In the genomic region with DNA sequence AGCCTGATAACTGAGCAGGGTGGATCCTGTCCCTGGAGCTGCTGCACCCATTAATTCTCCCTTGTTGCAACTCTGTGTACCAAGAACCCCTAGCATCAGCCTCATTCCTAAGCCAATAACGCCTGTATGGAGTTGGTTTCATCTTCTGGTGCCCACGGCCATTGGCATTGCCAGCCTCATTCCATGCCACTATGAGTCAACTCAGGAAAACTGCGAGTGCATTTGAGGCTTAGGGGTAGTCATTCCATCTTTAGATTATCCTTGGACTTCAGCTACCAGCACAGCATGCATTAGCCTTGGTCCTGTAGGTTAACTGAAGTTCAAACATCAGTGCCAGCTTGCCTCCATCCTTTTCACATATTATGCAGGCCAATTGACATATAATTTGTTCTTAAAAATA, we compare ENCODE assay signal across 26 cellular contexts. TPM values are rescaled to one million over a fixed set of nuclear protein-coding genes. Genes with fewer than 3 reads are reported as not detected.
"Had no signal": no experiment of that assay in that cellular context is flagged by ENCODE, and none has a peak within 500 bp of the region (broad histone marks: within the 10 kb centered on the region; RNA-seq: fewer than 3 reads in every experiment).

No MANE protein-coding gene starts in this region.

- H3K27ac ChIP-seq: foreskin keratinocyte, parathyroid adenoma, skin epidermis, thyroid gland, upper lobe of right lung, VCaP had no signal

- H3K9ac ChIP-seq: parathyroid adenoma had no signal

- H3K4me3 ChIP-seq: skin epidermis, thyroid gland, upper lobe of right lung had no signal

- H3K27me3 ChIP-seq: thyroid gland had no signal

- H3K27ac Mint-ChIP-seq: activated CD4-positive, alpha-beta T cell treated with anti-CD3 and anti-CD28 coated beads, Interleukin-2, amount 10 ng/mL, durations not matched to agents 7 days and 5 days; activated CD8-positive, alpha-beta memory T cell treated with anti-CD3 and anti-CD28 coated beads, Interleukin-2, amount 10 ng/mL, durations not matched to agents 7 days and 5 days; activated CD8-positive, alpha-beta T cell treated with anti-CD3 and anti-CD28 coated beads for 36 hours; activated naive CD8-positive, alpha-beta T cell treated with anti-CD3 and anti-CD28 coated beads, Interleukin-2, amount 50 U/mL, for 24 hours; nephron progenitor cell; stimulated activated naive CD8-positive, alpha-beta T cell treated with anti-CD3 and anti-CD28 coated beads, Interleukin-15, Interleukin-2, amounts not matched to agents 100 ng/mL and 50 ng/mL, for 24 hours had no signal

- H3K4me3 Mint-ChIP-seq: activated CD4-positive, alpha-beta T cell treated with anti-CD3 and anti-CD28 coated beads, Interleukin-2, amount 10 ng/mL, durations not matched to agents 7 days and 5 days; activated CD8-positive, alpha-beta memory T cell treated with anti-CD3 and anti-CD28 coated beads, Interleukin-2, amount 10 ng/mL, durations not matched to agents 7 days and 5 days; activated CD8-positive, alpha-beta T cell treated with anti-CD3 and anti-CD28 coated beads for 36 hours; activated naive CD4-positive, alpha-beta T cell treated with anti-CD3 and anti-CD28 coated beads, Interleukin-2, amount 10 ng/mL, durations not matched to agents 7 days and 5 days; activated naive CD8-positive, alpha-beta T cell treated with anti-CD3 and anti-CD28 coated beads, Interleukin-2, amount 50 U/mL, for 24 hours; nephron progenitor cell; stimulated activated naive CD8-positive, alpha-beta T cell treated with anti-CD3 and anti-CD28 coated beads, Interleukin-15, Interleukin-2, amounts not matched to agents 100 ng/mL and 50 ng/mL, for 24 hours had no signal

- H3K9me3 ChIP-seq: thyroid gland, upper lobe of right lung had no signal

- ATAC-seq: activated naive CD8-positive, alpha-beta T cell treated with anti-CD3 and anti-CD28 coated beads, Interleukin-2, amount 50 U/mL, for 24 hours; foreskin keratinocyte; upper lobe of right lung had no signal

- H2AFZ ChIP-seq: parathyroid adenoma had no signal

- H3K4me1 ChIP-seq: foreskin keratinocyte, parathyroid adenoma, upper lobe of right lung had no signal

- H3K36me3 ChIP-seq: thyroid gland, upper lobe of right lung had no signal

- H3K9me3 Mint-ChIP-seq: activated CD4-positive, alpha-beta T cell treated with anti-CD3 and anti-CD28 coated beads, Interleukin-2, amount 10 ng/mL, durations not matched to agents 7 days and 5 days; activated CD8-positive, alpha-beta T cell treated with anti-CD3 and anti-CD28 coated beads for 36 hours; activated naive CD4-positive, alpha-beta T cell treated with anti-CD3 and anti-CD28 coated beads, Interleukin-2, amount 10 ng/mL, durations not matched to agents 7 days and 5 days; activated naive CD8-positive, alpha-beta T cell treated with anti-CD3 and anti-CD28 coated beads, Interleukin-2, amount 50 U/mL, for 24 hours; nephron progenitor cell; stimulated activated naive CD8-positive, alpha-beta T cell treated with anti-CD3 and anti-CD28 coated beads, Interleukin-15, Interleukin-2, amounts not matched to agents 100 ng/mL and 50 ng/mL, for 24 hours had no signal

- H3K36me3 Mint-ChIP-seq: activated CD8-positive, alpha-beta memory T cell treated with anti-CD3 and anti-CD28 coated beads, Interleukin-2, amount 10 ng/mL, durations not matched to agents 7 days and 5 days; activated naive CD4-positive, alpha-beta T cell treated with anti-CD3 and anti-CD28 coated beads, Interleukin-2, amount 10 ng/mL, durations not matched to agents 7 days and 5 days had no signal

- DNase-seq: activated CD4-positive, alpha-beta T cell treated with anti-CD3 and anti-CD28 coated beads, Interleukin-2, amount 10 ng/mL, durations not matched to agents 7 days and 5 days; activated CD4-positive, CD25-positive, alpha-beta regulatory T cell treated with anti-CD3 and anti-CD28 coated beads, Interleukin-2, amount 50 U/mL, for 72 hours; activated CD8-positive, alpha-beta memory T cell treated with anti-CD3 and anti-CD28 coated beads, Interleukin-2, amount 10 ng/mL, durations not matched to agents 7 days and 5 days; activated CD8-positive, alpha-beta T cell treated with anti-CD3 and anti-CD28 coated beads for 36 hours; activated effector memory CD4-positive, alpha-beta T cell treated with anti-CD3 and anti-CD28 coated beads, Interleukin-2, amount 50 U/mL, for 16 hours; activated naive CD4-positive, alpha-beta T cell treated with anti-CD3 and anti-CD28 coated beads, Interleukin-2, amount 10 ng/mL, durations not matched to agents 7 days and 5 days; activated naive CD8-positive, alpha-beta T cell treated with anti-CD3 and anti-CD28 coated beads, Interleukin-2, amount 50 U/mL, for 24 hours; activated T-cell treated with anti-CD3 and anti-CD28 coated beads for 4 hours; caudate nucleus; effector CD8-positive, alpha-beta T cell; foreskin keratinocyte; hippocampal formation; kidney glomerular epithelial cell; midbrain; nephron progenitor cell; stimulated activated CD4-positive, alpha-beta T cell treated with anti-CD3 and anti-CD28 coated beads, Interleukin-1b, Interleukin-23, amount 100 ng/mL, for 48 hours; substantia nigra; thyroid gland; upper lobe of right lung had no signal

- H3K79me2 ChIP-seq: parathyroid adenoma had no signal

RNA-seq across cellular contexts. Expression of a gene that starts 1.4 kb away (rescaled TPM):
- total RNA-seq: activated CD4-positive, alpha-beta T cell treated with anti-CD3 and anti-CD28 coated beads, Interleukin-2, amount 10 ng/mL, durations not matched to agents 7 days and 5 days; foreskin keratinocyte; liver; renal cortical epithelial cell; T-helper 2 cell treated with Interferon-gamma antibody and Interleukin-4, amounts not matched to agents 100 ng/mL and 5 ng/mL, for 36 hours; upper lobe of right lung had no signal
- polyA plus RNA-seq: foreskin keratinocyte had no signal

RNA-seq across cellular contexts. Expression of a gene that starts 5.6 kb away (rescaled TPM):
- total RNA-seq: activated CD4-positive, alpha-beta T cell treated with anti-CD3 and anti-CD28 coated beads, Interleukin-2, amount 10 ng/mL, durations not matched to agents 7 days and 5 days; activated CD8-positive, alpha-beta memory T cell treated with anti-CD3 and anti-CD28 coated beads, Interleukin-2, amount 10 ng/mL, durations not matched to agents 7 days and 5 days; activated CD8-positive, alpha-beta T cell treated with anti-CD3 and anti-CD28 coated beads for 36 hours; foreskin keratinocyte; liver; renal cortical epithelial cell; T-helper 2 cell treated with Interferon-gamma antibody and Interleukin-4, amounts not matched to agents 100 ng/mL and 5 ng/mL, for 36 hours; upper lobe of right lung had no signal
- polyA plus RNA-seq: foreskin keratinocyte, liver had no signal

RNA-seq across cellular contexts. Expression of a gene that starts 18.0 kb away (rescaled TPM):
- total RNA-seq: liver had no signal
